ENCODE assay signal across 8 cellular contexts in the genomic region with DNA sequence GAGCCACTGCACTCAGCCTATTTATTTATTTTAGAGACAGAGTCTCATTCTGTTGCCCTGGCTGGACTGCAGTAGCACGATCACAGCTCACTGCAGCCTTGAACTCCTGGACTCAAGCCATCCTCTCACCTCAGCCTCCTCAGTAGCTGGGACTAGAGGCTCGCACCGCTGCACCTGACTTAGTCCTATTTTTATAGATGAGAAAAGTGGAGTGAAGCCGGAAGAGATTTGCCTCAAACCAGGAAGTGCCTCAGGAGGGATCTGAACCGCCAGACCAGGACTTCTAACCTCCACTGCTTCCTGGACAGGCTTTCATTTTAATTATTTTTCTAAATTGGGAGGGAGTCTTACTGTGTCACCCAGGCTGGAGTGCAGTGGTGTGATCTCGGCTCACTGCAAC. TPM values are rescaled to one million over a fixed set of nuclear protein-coding genes. Genes with fewer than 3 reads are reported as not detected.
A peak's percentile ranks its signal among the peaks of the same experiment; 100 is the strongest.
DNase-seq lines count a peak whose midpoint lies in the region; ATAC-seq and TF ChIP-seq lines count a peak whose summit lies in the region.

No MANE protein-coding gene starts in this region.

- H2AFZ ChIP-seq in Karpas-422 (ENCODE audit: low read length): no peak overlapping the region

- no peaks in the 10 kb centered on the region for H3K36me3 ChIP-seq in BLaER1 treated with 17β-estradiol and CSF1 and Interleukin-3, amounts not matched to agents 10 nM and 100 nM
- H3K36me3 ChIP-seq in Karpas-422 (ENCODE audit: insufficient read depth, low read length): no peaks in the 10 kb centered on the region
- no peaks in the 10 kb centered on the region for H3K36me3 ChIP-seq in neutrophil

- peak overlapping the region; percentile 72 to 93 (median 83) for H3K4me2 ChIP-seq in BLaER1 treated with 17β-estradiol and CSF1 and Interleukin-3, amounts not matched to agents 10 nM and 100 nM
- H3K4me2 ChIP-seq in Karpas-422 (ENCODE audit: low read depth, low read length, poor library complexity, severe bottlenecking): peak overlapping the region; percentile 5

- H3K9me3 ChIP-seq in BLaER1 treated with 17β-estradiol and CSF1 and Interleukin-3, amounts not matched to agents 10 nM and 100 nM (replicated peaks in 1 of 11): no peaks in the 10 kb centered on the region
- H3K9me3 ChIP-seq in Karpas-422 (ENCODE audit: low read length) (no peaks in the 10 kb centered on the region), neutrophil (no peaks in the 10 kb centered on the region)

- peak overlapping the region; percentile 83 to 94 (median 90) for H3K27ac ChIP-seq in BLaER1 treated with 17β-estradiol and CSF1 and Interleukin-3, amounts not matched to agents 10 nM and 100 nM
- H3K27ac ChIP-seq in Karpas-422 (ENCODE audit: low read length): no peak overlapping the region
- peak overlapping the region; percentile 79 for H3K27ac ChIP-seq in cingulate gyrus (ENCODE audit: low read depth, low read length)
- H3K27ac ChIP-seq in neutrophil: peak overlapping the region; percentile 51

- H3K9ac ChIP-seq in BLaER1 treated with 17β-estradiol and CSF1 and Interleukin-3, amounts not matched to agents 10 nM and 100 nM: peak overlapping the region; percentile 69 to 81 (median 79)
- no peak overlapping the region for H3K9ac ChIP-seq in Karpas-422 (ENCODE audit: low read length)

- no peaks in the 10 kb centered on the region for H3K27me3 ChIP-seq in BLaER1 treated with 17β-estradiol and CSF1 and Interleukin-3, amounts not matched to agents 10 nM and 100 nM
- H3K27me3 ChIP-seq in Karpas-422 (ENCODE audit: low read length) (no peaks in the 10 kb centered on the region), neutrophil (no peaks in the 10 kb centered on the region)

- TF ChIP-seq CTCF in neutrophil (IDR thresholded peaks at IDR 0.05): no peak

- DNase-seq in Karpas-422: peak; percentile 51
- DNase-seq in HT-29 (ENCODE audit: low spot score): no peak
- DNase-seq in NCI-H2107 treated with DMSO at 0.1 percent for 48 hours (lab: John Stamatoyannopoulos, UW; ENCODE audit: unreplicated experiment): no peak
- no peak for DNase-seq in A172 (ENCODE audit: low spot score)

- H3K79me2 ChIP-seq in Karpas-422 (ENCODE audit: low read length): no peaks in the 10 kb centered on the region

- peak overlapping the region in 9 of 10 experiments; percentile 3 to 57 (median 31); a peak in 12 of 20 replicates for H3K4me3 ChIP-seq in BLaER1 treated with 17β-estradiol and CSF1 and Interleukin-3, amounts not matched to agents 10 nM and 100 nM
- H3K4me3 ChIP-seq in Karpas-422 (ENCODE audit: low read length) (no peak overlapping the region), neutrophil (ENCODE audit: low read depth in 1 of 2, low read length in 1 of 2) (peak overlapping the region; percentile 21 to 28)

- ATAC-seq in HG03439 (IDR thresholded peaks at IDR 0.05; ENCODE audit: unreplicated experiment): no peak

- no peaks in the 10 kb centered on the region for H4K20me1 ChIP-seq in BLaER1 treated with 17β-estradiol and CSF1 and Interleukin-3, amounts not matched to agents 10 nM and 100 nM
- H4K20me1 ChIP-seq in Karpas-422 (ENCODE audit: insufficient read depth, low read depth, low read length): no peaks in the 10 kb centered on the region

- peaks cover 70 to 96% (median 94%) of the 10 kb centered on the region in 10 experiments for H3K4me1 ChIP-seq in BLaER1 treated with 17β-estradiol and CSF1 and Interleukin-3, amounts not matched to agents 10 nM and 100 nM
- H3K4me1 ChIP-seq in Karpas-422 (ENCODE audit: low read length): peaks cover 18% of the 10 kb centered on the region
- peaks cover 15 to 19% of the 10 kb centered on the region in 2 experiments for H3K4me1 ChIP-seq in neutrophil (ENCODE audit: control insufficient read depth in 1 of 2, insufficient read depth in 1 of 2, low read depth in 1 of 2, low read length in 1 of 2)

- no peaks in the 10 kb centered on the region for H3K9me2 ChIP-seq in Karpas-422 (replicated peaks; ENCODE audit: insufficient read depth, low read length)

RNA-seq across cellular contexts. Expression of gene CLIP2, which starts 17.5 kb away (rescaled TPM):
- 0.76 TPM in 1 of 2 replicates, not detected in the other for total RNA-seq in Karpas-422 (2014; rRNA removed; shearing (Covaris generic); ENCODE audit: low replicate concordance)
- total RNA-seq in HT-29 (2014; rRNA removed; shearing (Covaris generic)): 13.5 and 14.0 TPM in 2 replicates
- 43.9 and 47.4 TPM in 2 replicates for total RNA-seq in A172 (2014; rRNA removed; shearing (Covaris generic))

RNA-seq across cellular contexts. Expression of gene RFC2, which starts 17.5 kb away (rescaled TPM):
- 18.9 and 27.3 TPM in 2 replicates for total RNA-seq in Karpas-422 (2014; rRNA removed; shearing (Covaris generic); ENCODE audit: low replicate concordance)
- total RNA-seq in HT-29 (2014; rRNA removed; shearing (Covaris generic)): 60.3 and 63.3 TPM in 2 replicates
- 99.1 and 138 TPM in 2 replicates for total RNA-seq in A172 (2014; rRNA removed; shearing (Covaris generic))
